ENCODE assay signal across 10 cellular contexts in the genomic region with DNA sequence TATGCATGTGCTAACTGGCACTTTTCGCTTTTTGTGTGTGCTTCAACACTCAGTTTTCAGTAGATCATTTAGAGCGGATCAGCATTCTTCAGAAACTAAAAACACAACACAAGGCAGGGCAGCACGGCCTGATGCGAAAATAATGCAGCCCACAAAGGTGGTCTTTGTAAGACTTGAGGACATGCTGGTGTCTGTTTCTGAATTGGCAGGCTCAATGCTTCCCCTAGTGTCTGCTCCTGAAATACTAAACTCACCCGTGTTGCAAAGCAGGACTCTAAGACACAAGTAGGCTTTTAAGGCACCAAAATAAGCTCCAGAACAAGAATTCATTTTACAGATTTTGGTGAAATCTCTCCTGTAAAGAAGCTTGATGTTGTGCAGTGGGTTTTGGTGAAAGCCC.
DNase-seq lines count a peak whose midpoint lies in the region; ATAC-seq and TF ChIP-seq lines count a peak whose summit lies in the region.
"Had no signal": no experiment of that assay in that cellular context is flagged by ENCODE, and none has a peak within 500 bp of the region (broad histone marks: within the 10 kb centered on the region; RNA-seq: fewer than 3 reads in every experiment).

No MANE protein-coding gene starts in this region.

- no peaks in the 10 kb centered on the region for H3K4me1 Mint-ChIP-seq in nephron
- H3K4me1 Mint-ChIP-seq: IgD-negative memory B cell had no signal

- no peaks in the 10 kb centered on the region for H3K9me3 ChIP-seq in colonic mucosa

- no peak overlapping the region for H3K4me3 Mint-ChIP-seq in nephron
- H3K4me3 Mint-ChIP-seq: activated CD4-positive, alpha-beta memory T cell treated with anti-CD3 and anti-CD28 coated beads for 36 hours; IgD-negative memory B cell had no signal

- H3K9me3 Mint-ChIP-seq in nephron = no peaks in the 10 kb centered on the region

- no peaks in the 10 kb centered on the region for H3K27me3 ChIP-seq in colonic mucosa

- no peak overlapping the region for H3K27ac ChIP-seq in colonic mucosa

- in situ Hi-C loops in G401 (cut with HindIII; ENCODE audit: low sequenced_read_pairs) = no loop called here
- in situ Hi-C loops in KBM-7 (cut with MboI; ENCODE audit: low pct_unique_long_range_greater_than_20kb, low sequenced_read_pairs) = no loop called here

- H3K27me3 Mint-ChIP-seq in nephron (ENCODE audit: low read depth) = no peaks in the 10 kb centered on the region
- H3K27me3 Mint-ChIP-seq: activated CD4-positive, alpha-beta memory T cell treated with anti-CD3 and anti-CD28 coated beads for 36 hours; IgD-negative memory B cell had no signal

- H3K4me1 ChIP-seq in colonic mucosa = no peaks in the 10 kb centered on the region

- ATAC-seq in GM21367 (IDR thresholded peaks at IDR 0.05; ENCODE audit: unreplicated experiment) (no peak), GM18868 (IDR thresholded peaks at IDR 0.05; ENCODE audit: unreplicated experiment) (no peak)

- intact Hi-C loops in colonic mucosa (cut with DNase I) = no loop called here

- H3K27ac Mint-ChIP-seq in nephron = no peak overlapping the region
- H3K27ac Mint-ChIP-seq: activated CD4-positive, alpha-beta memory T cell treated with anti-CD3 and anti-CD28 coated beads for 36 hours; IgD-negative memory B cell had no signal

- H3K36me3 Mint-ChIP-seq in nephron (ENCODE audit: low read depth) = no peaks in the 10 kb centered on the region
- H3K36me3 Mint-ChIP-seq: activated CD4-positive, alpha-beta memory T cell treated with anti-CD3 and anti-CD28 coated beads for 36 hours; IgD-negative memory B cell had no signal

- DNase-seq in G401 (ENCODE audit: low spot score) = peak; percentile 16
- DNase-seq in KBM-7 = peak; percentile 32
- DNase-seq in cardiac fibroblast (ENCODE audit: low read depth in 2 of 2) = peak; percentile 11 to 24
- DNase-seq in effector CD8-positive, alpha-beta T cell (lab: John Stamatoyannopoulos, UW) = no peak
- no peak for DNase-seq in colonic mucosa
- DNase-seq: activated CD4-positive, alpha-beta memory T cell treated with anti-CD3 and anti-CD28 coated beads for 36 hours had no signal

- H3K4me3 ChIP-seq in cardiac fibroblast (replicated peaks in 1 of 2; ENCODE audit: low read depth in 2 of 2, low read length in 2 of 2) (no peak overlapping the region), colonic mucosa (no peak overlapping the region)

- no peak overlapping the region for H3K9ac ChIP-seq in colonic mucosa (ENCODE audit: low read depth in 2 of 2, low read length in 2 of 2)

- TF ChIP-seq CTCF in cardiac fibroblast (IDR thresholded peaks at IDR 0.05; ENCODE audit: low read depth, low read length) = peak; percentile 70
- TF ChIP-seq CTCF in nephron (IDR thresholded peaks at IDR 0.05; ENCODE audit: unreplicated experiment in 3 of 3) = peak; percentile 48 to 60 (median 52)
- TF ChIP-seq CTCF in colonic mucosa (IDR thresholded peaks at IDR 0.05) = no peak

- H3K36me3 ChIP-seq in colonic mucosa = no peaks in the 10 kb centered on the region

Comparison
In these comparisons a context has a peak if more than half of its experiments do, and no peak if none do; other contexts are left out.
1. DNase-seq: peak in G401 (single experiment), KBM-7 (single experiment) and cardiac fibroblast (2 of 2); none in effector CD8-positive, alpha-beta T cell (single experiment) and colonic mucosa (single experiment).